Comparison of ENCODE assay signal across 1 cellular context in the genomic region with DNA sequence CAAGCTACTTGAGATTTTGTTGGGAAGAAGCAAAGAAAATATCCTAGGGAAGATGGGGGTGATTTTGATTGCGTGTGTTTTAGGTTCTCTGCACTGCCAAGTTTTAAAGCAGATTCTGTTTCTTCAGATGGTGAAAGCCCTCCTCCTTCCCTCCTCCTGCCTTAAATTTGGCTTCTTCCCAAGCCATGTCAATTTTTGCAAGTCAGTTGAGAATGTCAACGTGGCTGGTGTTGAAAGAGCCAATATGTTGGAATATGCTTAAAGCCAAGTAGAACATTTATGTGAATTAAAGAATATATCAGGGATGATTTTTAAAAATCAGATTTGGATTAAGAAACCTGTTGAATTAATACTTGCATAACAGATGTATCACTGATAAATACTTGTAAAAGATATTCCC.
TF ChIP-seq lines count a peak whose summit lies in the region.

No MANE protein-coding gene starts in this region.

TF ChIP-seq in SK-N-SH, 30 proteins besides CTCF, POLR2A, EP300 and RAD21 (continued from another document):
- TF ChIP-seq, protein P1, sequence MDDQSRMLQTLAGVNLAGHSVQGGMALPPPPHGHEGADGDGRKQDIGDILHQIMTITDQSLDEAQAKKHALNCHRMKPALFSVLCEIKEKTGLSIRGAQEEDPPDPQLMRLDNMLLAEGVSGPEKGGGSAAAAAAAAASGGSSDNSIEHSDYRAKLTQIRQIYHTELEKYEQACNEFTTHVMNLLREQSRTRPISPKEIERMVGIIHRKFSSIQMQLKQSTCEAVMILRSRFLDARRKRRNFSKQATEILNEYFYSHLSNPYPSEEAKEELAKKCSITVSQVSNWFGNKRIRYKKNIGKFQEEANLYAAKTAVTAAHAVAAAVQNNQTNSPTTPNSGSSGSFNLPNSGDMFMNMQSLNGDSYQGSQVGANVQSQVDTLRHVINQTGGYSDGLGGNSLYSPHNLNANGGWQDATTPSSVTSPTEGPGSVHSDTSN (IDR thresholded peaks at IDR 0.05), result no peak
- TF ChIP-seq, protein P2, sequence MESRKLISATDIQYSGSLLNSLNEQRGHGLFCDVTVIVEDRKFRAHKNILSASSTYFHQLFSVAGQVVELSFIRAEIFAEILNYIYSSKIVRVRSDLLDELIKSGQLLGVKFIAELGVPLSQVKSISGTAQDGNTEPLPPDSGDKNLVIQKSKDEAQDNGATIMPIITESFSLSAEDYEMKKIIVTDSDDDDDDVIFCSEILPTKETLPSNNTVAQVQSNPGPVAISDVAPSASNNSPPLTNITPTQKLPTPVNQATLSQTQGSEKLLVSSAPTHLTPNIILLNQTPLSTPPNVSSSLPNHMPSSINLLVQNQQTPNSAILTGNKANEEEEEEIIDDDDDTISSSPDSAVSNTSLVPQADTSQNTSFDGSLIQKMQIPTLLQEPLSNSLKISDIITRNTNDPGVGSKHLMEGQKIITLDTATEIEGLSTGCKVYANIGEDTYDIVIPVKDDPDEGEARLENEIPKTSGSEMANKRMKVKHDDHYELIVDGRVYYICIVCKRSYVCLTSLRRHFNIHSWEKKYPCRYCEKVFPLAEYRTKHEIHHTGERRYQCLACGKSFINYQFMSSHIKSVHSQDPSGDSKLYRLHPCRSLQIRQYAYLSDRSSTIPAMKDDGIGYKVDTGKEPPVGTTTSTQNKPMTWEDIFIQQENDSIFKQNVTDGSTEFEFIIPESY (IDR thresholded peaks at IDR 0.05; ENCODE audit: borderline replicate concordance, low read depth), result no peak
